Comparison of ENCODE assay signal across 8 cellular contexts in the genomic region with DNA sequence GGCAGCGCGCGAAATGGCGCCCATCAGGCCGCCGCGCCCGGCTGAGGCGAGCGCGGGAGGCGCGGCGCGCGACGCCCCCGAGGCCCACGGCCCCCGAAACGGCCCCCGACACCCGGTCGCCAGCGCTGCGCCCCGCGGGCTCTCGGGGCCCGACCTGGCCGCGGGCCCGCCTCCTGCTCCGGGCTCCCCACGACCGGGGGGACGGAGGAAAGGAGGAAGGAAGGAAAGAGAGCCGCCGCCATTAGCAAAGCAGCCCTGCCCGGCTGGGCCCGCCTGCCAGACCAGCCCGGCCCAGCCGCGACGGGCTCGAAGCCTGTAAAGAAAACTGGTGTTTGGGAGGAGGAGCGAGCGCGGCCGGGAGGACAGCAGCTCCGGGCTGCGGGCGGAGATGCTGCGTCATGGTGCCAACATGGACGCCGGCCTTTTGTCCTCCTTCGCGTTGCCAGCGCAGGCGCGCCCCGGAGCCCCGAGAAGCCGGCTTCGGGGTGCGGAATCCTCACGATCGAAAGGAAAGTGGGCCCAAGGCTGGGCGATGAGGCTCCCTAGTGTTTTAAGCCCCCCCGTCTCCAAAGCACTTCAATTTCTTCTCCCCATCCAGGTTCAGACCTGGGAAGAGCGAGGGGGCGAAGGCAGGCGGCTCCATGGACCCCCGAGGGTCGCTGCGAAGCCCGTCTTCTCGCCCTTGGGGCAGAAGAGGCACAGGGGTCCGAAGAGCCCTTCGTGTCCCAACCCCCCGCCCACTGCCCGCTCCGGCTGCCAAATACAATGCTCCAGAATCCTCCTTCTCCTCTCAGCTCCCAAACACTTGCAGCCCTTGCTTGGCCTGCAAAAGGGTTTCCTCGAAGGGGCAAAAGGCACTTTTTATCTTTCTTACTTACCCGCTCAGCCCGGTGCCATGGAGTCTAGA. TPM values are rescaled to one million over a fixed set of nuclear protein-coding genes. Genes with fewer than 3 reads are reported as not detected.
DNase-seq lines count a peak whose midpoint lies in the region; TF ChIP-seq lines count a peak whose summit lies in the region.

No MANE protein-coding gene starts in this region.

- intact Hi-C loops in colonic mucosa (cut with DNase I), result no loop called here

- no peak for TF ChIP-seq CTCF in colonic mucosa (IDR thresholded peaks at IDR 0.05)

- H3K27ac ChIP-seq in colonic mucosa, result peak overlapping the region; percentile 100
- H3K27ac ChIP-seq in layer of hippocampus (ENCODE audit: low read depth, low read length), result peak overlapping the region; percentile 100

- H3K36me3 ChIP-seq in colonic mucosa, result no peaks in the 10 kb centered on the region

- no peaks in the 10 kb centered on the region for H3K9me3 ChIP-seq in colonic mucosa

- DNase-seq in NCI-H1436 (lab: John Stamatoyannopoulos, UW) (peak; percentile 39), NCI-H1436 treated with DMSO at 0.1 percent for 48 hours (lab: John Stamatoyannopoulos, UW) (no peak), NCI-H2107 (lab: John Stamatoyannopoulos, UW) (peak; percentile 42), colonic mucosa (peak; percentile 78), iPS-NIHi11 (ENCODE audit: low spot score) (no peak)
- peak; percentile 62 for DNase-seq in activated CD4-positive, alpha-beta T cell treated with anti-CD3 and anti-CD28 coated beads for 1 hour
- peak; percentile 73 for DNase-seq in stimulated activated CD4-positive, alpha-beta T cell treated with anti-CD3 and anti-CD28 coated beads, Interleukin-1b, Interleukin-23, amount 100 ng/mL, for 48 hours

- H3K4me1 ChIP-seq in colonic mucosa, result peaks cover 22% of the 10 kb centered on the region

- peak overlapping the region; percentile 80 to 91 for H3K9ac ChIP-seq in colonic mucosa (ENCODE audit: low read depth in 2 of 2, low read length in 2 of 2)

- H3K4me3 ChIP-seq in colonic mucosa, result peak overlapping the region; percentile 77

- H3K27me3 ChIP-seq in colonic mucosa (no peaks in the 10 kb centered on the region), layer of hippocampus (ENCODE audit: control insufficient read depth, insufficient read depth, low read length) (no peaks in the 10 kb centered on the region)

RNA-seq across cellular contexts. Expression of gene SETD1B, which starts 2.9 kb away (rescaled TPM):
- total RNA-seq in colonic mucosa, result 10 to 100 TPM; 20.4 to 25.4 TPM

RNA-seq across cellular contexts. Expression of gene RHOF, which starts 7.5 kb away (rescaled TPM):
- total RNA-seq in colonic mucosa, result 10 to 100 TPM; 58.0 to 74.5 TPM

RNA-seq across cellular contexts. Expression of gene HPD, which starts 57.7 kb away (rescaled TPM):
- total RNA-seq in colonic mucosa, result under 1 TPM; 0.27 to 0.91 TPM

Comparison
In these comparisons a context has a peak if more than half of its experiments do, and no peak if none do; other contexts are left out.
1. DNase-seq: peak in NCI-H1436 (single experiment), NCI-H2107 (single experiment), activated CD4-positive, alpha-beta T cell treated with anti-CD3 and anti-CD28 coated beads for 1 hour (single experiment), colonic mucosa (single experiment) and stimulated activated CD4-positive, alpha-beta T cell treated with anti-CD3 and anti-CD28 coated beads, Interleukin-1b, Interleukin-23, amount 100 ng/mL, for 48 hours (single experiment); none in NCI-H1436 treated with DMSO at 0.1 percent for 48 hours (single experiment) and iPS-NIHi11 (single experiment).